Comparison of ENCODE assay signal across 1 cellular context in genomic region chr16:71572497-71573116, GRCh38.
TF ChIP-seq lines count a peak whose summit lies in the region.

No MANE protein-coding gene starts in this region.

TF ChIP-seq in HepG2, 621 proteins besides CTCF, POLR2A, EP300 and RAD21 (continued from another document and continues in another):
- TF ChIP-seq NFAT5 (CRISPR knock-in tag; IDR thresholded peaks at IDR 0.05) (no peak), FOXO1 (CRISPR knock-in tag; IDR thresholded peaks at IDR 0.05) (peak; percentile 57), DBP (CRISPR knock-in tag; IDR thresholded peaks at IDR 0.05; ENCODE audit: not compliant biosample characterization) (no peak), GABPB1 (CRISPR knock-in tag; IDR thresholded peaks at IDR 0.05) (peak; percentile 25; the same call in 1 of the 2 replicates), ZZZ3 (CRISPR knock-in tag; IDR thresholded peaks at IDR 0.05; ENCODE audit: borderline replicate concordance) (no peak), ADNP (CRISPR knock-in tag; IDR thresholded peaks at IDR 0.05) (no peak), ZNF501 (CRISPR knock-in tag; IDR thresholded peaks at IDR 0.05) (no peak; the same call in 1 of the 2 replicates), ZNF660 (CRISPR knock-in tag; IDR thresholded peaks at IDR 0.05; ENCODE audit: borderline replicate concordance, low read depth) (no peak), ZNF232 (CRISPR knock-in tag; IDR thresholded peaks at IDR 0.05; ENCODE audit: borderline replicate concordance) (peak; percentile 73; the same call in 1 of the 2 replicates), TARDBP (CRISPR knock-in tag; IDR thresholded peaks at IDR 0.05) (peak; percentile 73; the same call in 1 of the 2 replicates), STAT5B (CRISPR knock-in tag; IDR thresholded peaks at IDR 0.05) (no peak), SMAD1 (CRISPR knock-in tag; IDR thresholded peaks at IDR 0.05; ENCODE audit: borderline replicate concordance, low read depth) (no peak), ZNF407 (CRISPR knock-in tag; IDR thresholded peaks at IDR 0.05; ENCODE audit: not compliant biosample characterization) (no peak), ATF5 (CRISPR knock-in tag; IDR thresholded peaks at IDR 0.05; ENCODE audit: low read depth) (0 out of 2 replicates have a peak, but pooled peaks have one; percentile 7), ELF3 (CRISPR knock-in tag; IDR thresholded peaks at IDR 0.05) (peak; percentile 92), TERF1 (CRISPR knock-in tag; IDR thresholded peaks at IDR 0.05) (no peak), MAFK (conservative IDR thresholded peaks at IDR 0.05 in 1 of 2, IDR thresholded peaks at IDR 0.05 in 1 of 2; ENCODE audit: low read length in 2 of 2) (peak; percentile 93 to 96), ZNF292 (CRISPR knock-in tag; IDR thresholded peaks at IDR 0.05; ENCODE audit: borderline replicate concordance, low read depth) (peak; percentile 83), GTF2F1 (IDR thresholded peaks at IDR 0.05; ENCODE audit: low read length) (no peak), ZBTB37 (CRISPR knock-in tag; IDR thresholded peaks at IDR 0.05) (peak; percentile 36; the same call in 1 of the 2 replicates), MZF1 (CRISPR knock-in tag; IDR thresholded peaks at IDR 0.05; ENCODE audit: borderline replicate concordance) (no peak), IKZF4 (CRISPR knock-in tag; IDR thresholded peaks at IDR 0.05; ENCODE audit: borderline replicate concordance, low read depth, not compliant biosample characterization) (no peak), ZNF333 (CRISPR knock-in tag; IDR thresholded peaks at IDR 0.05; ENCODE audit: borderline replicate concordance) (no peak), ATF1 (CRISPR knock-in tag; IDR thresholded peaks at IDR 0.05) (peak; percentile 68; the same call in 1 of the 2 replicates), MXD3 (CRISPR knock-in tag; IDR thresholded peaks at IDR 0.05) (no peak), KLF15 (CRISPR knock-in tag; IDR thresholded peaks at IDR 0.05; ENCODE audit: borderline replicate concordance) (no peak), ZNF101 (CRISPR knock-in tag; IDR thresholded peaks at IDR 0.05; ENCODE audit: borderline replicate concordance, low read depth) (0 out of 2 replicates have a peak, but pooled peaks have one; percentile 3), ARID4A (CRISPR knock-in tag; IDR thresholded peaks at IDR 0.05; ENCODE audit: borderline replicate concordance) (no peak)
